ENCODE assay signal across 13 cellular contexts in genomic region chr13:56953965-56954364, GRCh38.
DNase-seq lines count a peak whose midpoint lies in the region; ATAC-seq and TF ChIP-seq lines count a peak whose summit lies in the region.
"Had no signal": no experiment of that assay in that cellular context is flagged by ENCODE, and none has a peak within 500 bp of the region (broad histone marks: within the 10 kb centered on the region; RNA-seq: fewer than 3 reads in every experiment).

No MANE protein-coding gene starts in this region.

- H3F3A ChIP-seq in GM23338 (replicated peaks; ENCODE audit: low read depth) = no peaks in the 10 kb centered on the region

- TF ChIP-seq CTCF in GM23338 (conservative IDR thresholded peaks at IDR 0.05; ENCODE audit: low read depth in 2 of 2) (no peak), RWPE1 (conservative IDR thresholded peaks at IDR 0.05; ENCODE audit: low read depth) (no peak), epithelial cell of esophagus (IDR thresholded peaks at IDR 0.05; ENCODE audit: insufficient read depth, low read depth, low read length, missing control alignments) (no peak), glutamatergic neuron (IDR thresholded peaks at IDR 0.05; ENCODE audit: partially characterized antibody, unreplicated experiment) (no peak)

- no peaks in the 10 kb centered on the region for H3K27me3 ChIP-seq in GM23338 (ENCODE audit: insufficient read depth)

- no peak for ATAC-seq in GM23338
- no peak for ATAC-seq in activated CD4-positive, alpha-beta T cell treated with anti-CD3 and anti-CD28 coated beads for 36 hours
- ATAC-seq: A549 had no signal

- H3K4me1 Mint-ChIP-seq in GM23338 (no peaks in the 10 kb centered on the region), glutamatergic neuron (ENCODE audit: low read depth, unreplicated experiment) (no peaks in the 10 kb centered on the region)
- H3K4me1 Mint-ChIP-seq in activated CD4-positive, alpha-beta T cell treated with anti-CD3 and anti-CD28 coated beads for 36 hours = no peaks in the 10 kb centered on the region
- H3K4me1 Mint-ChIP-seq: CD14-positive monocyte; CD8-positive, alpha-beta memory T cell; H9 had no signal

- H3K9me3 Mint-ChIP-seq in GM23338 (no peaks in the 10 kb centered on the region), glutamatergic neuron (ENCODE audit: unreplicated experiment) (no peaks in the 10 kb centered on the region)
- peaks cover 8% of the 10 kb centered on the region for H3K9me3 Mint-ChIP-seq in activated CD4-positive, alpha-beta T cell treated with anti-CD3 and anti-CD28 coated beads for 36 hours (ENCODE audit: low read depth)
- H3K9me3 Mint-ChIP-seq: H9 had no signal

- H3K79me2 ChIP-seq in GM23338 (replicated peaks; ENCODE audit: insufficient read depth) = no peaks in the 10 kb centered on the region

- H3K27ac Mint-ChIP-seq in GM23338 (no peak overlapping the region), glutamatergic neuron (ENCODE audit: unreplicated experiment) (no peak overlapping the region)
- no peak overlapping the region for H3K27ac Mint-ChIP-seq in activated CD4-positive, alpha-beta T cell treated with anti-CD3 and anti-CD28 coated beads for 36 hours
- H3K27ac Mint-ChIP-seq: CD14-positive monocyte; CD8-positive, alpha-beta memory T cell; H9 had no signal

- no peaks in the 10 kb centered on the region for H3K36me3 ChIP-seq in GM23338 (ENCODE audit: insufficient read depth)

- no peaks in the 10 kb centered on the region for H3K36me3 Mint-ChIP-seq in GM23338 (ENCODE audit: low read depth)
- no peaks in the 10 kb centered on the region for H3K36me3 Mint-ChIP-seq in activated CD4-positive, alpha-beta T cell treated with anti-CD3 and anti-CD28 coated beads for 36 hours (ENCODE audit: low read depth)
- H3K36me3 Mint-ChIP-seq in glutamatergic neuron (ENCODE audit: unreplicated experiment) = no peaks in the 10 kb centered on the region
- H3K36me3 Mint-ChIP-seq: CD14-positive monocyte; CD8-positive, alpha-beta memory T cell had no signal

- CTCF ChIA-PET in RWPE1 (lab: Yijun Ruan, JAX) = no interaction called here
- CTCF ChIA-PET in activated CD4-positive, alpha-beta T cell treated with anti-CD3 and anti-CD28 coated beads for 36 hours (lab: Charles Lee) = no interaction called here

- no peak overlapping the region for H3K4me2 ChIP-seq in GM23338
- H3K4me2 ChIP-seq: A549 had no signal

- no peaks in the 10 kb centered on the region for H3K9me2 ChIP-seq in GM23338 (ENCODE audit: insufficient read depth)

- H3K27ac ChIP-seq in GM23338 (ENCODE audit: low read depth) = no peak overlapping the region
- no peak overlapping the region for H3K27ac ChIP-seq in RWPE1
- H3K27ac ChIP-seq: A549, GM23248 had no signal

- H3K4me3 ChIP-seq in GM23338 (no peak overlapping the region), epithelial cell of esophagus (ENCODE audit: low read length) (no peak overlapping the region)
- H3K4me3 ChIP-seq: A549, GM23248 had no signal

- intact Hi-C loops in activated CD4-positive, alpha-beta T cell treated with anti-CD3 and anti-CD28 coated beads for 36 hours (cut with DNase I, micrococcal nuclease) = no loop called here

- no peaks in the 10 kb centered on the region for H4K20me1 ChIP-seq in GM23338 (replicated peaks; ENCODE audit: insufficient read depth)

- POLR2A ChIA-PET in RWPE1 (lab: Yijun Ruan, JAX; ENCODE audit: low non-redundant PET) = no interaction called here
- POLR2A ChIA-PET in activated CD4-positive, alpha-beta T cell treated with anti-CD3 and anti-CD28 coated beads for 36 hours (lab: Charles Lee) = no interaction called here

- DNase-seq in GM23338 (ENCODE audit: low spot score) = no peak
- peak; percentile 1 for DNase-seq in HPDE6-E6E7 (ENCODE audit: extremely low spot score)
- peak; percentile 20 for DNase-seq in RWPE1 (ENCODE audit: low spot score)
- peak; percentile 8 for DNase-seq in epithelial cell of esophagus (ENCODE audit: low read depth)
- DNase-seq in activated CD4-positive, alpha-beta T cell treated with anti-CD3 and anti-CD28 coated beads for 36 hours = no peak
- no peak for DNase-seq in glutamatergic neuron
- no peak for DNase-seq in SIG-M5 treated with dmso at 0.1 percent for 504 hours (lab: John Stamatoyannopoulos, UW; ENCODE audit: unreplicated experiment)
- DNase-seq: Caco-2; CD8-positive, alpha-beta memory T cell; GM23248; H9 had no signal

- H3K4me1 ChIP-seq in GM23338 (ENCODE audit: insufficient read depth) = no peaks in the 10 kb centered on the region
- H3K4me1 ChIP-seq: A549, Caco-2 had no signal

- H3K27me3 Mint-ChIP-seq in GM23338 (ENCODE audit: insufficient read depth, low read depth, poor library complexity) (no peaks in the 10 kb centered on the region), glutamatergic neuron (ENCODE audit: unreplicated experiment) (no peaks in the 10 kb centered on the region)
- H3K27me3 Mint-ChIP-seq in activated CD4-positive, alpha-beta T cell treated with anti-CD3 and anti-CD28 coated beads for 36 hours = no peaks in the 10 kb centered on the region
- H3K27me3 Mint-ChIP-seq: CD8-positive, alpha-beta memory T cell had no signal

- H3K4me3 Mint-ChIP-seq in GM23338 (no peak overlapping the region), glutamatergic neuron (ENCODE audit: unreplicated experiment) (no peak overlapping the region)
- H3K4me3 Mint-ChIP-seq in activated CD4-positive, alpha-beta T cell treated with anti-CD3 and anti-CD28 coated beads for 36 hours = no peak overlapping the region
- H3K4me3 Mint-ChIP-seq: CD14-positive monocyte; CD8-positive, alpha-beta memory T cell; H9 had no signal

- H2AFZ ChIP-seq in GM23338 = 0 out of 2 replicates have a peak overlapping the region, but pooled peaks have one; percentile 3
- H2AFZ ChIP-seq: GM23248 had no signal

TF ChIP-seq in GM23338, 12 proteins besides CTCF, POLR2A, EP300 and RAD21 (continues in another document):
- TF ChIP-seq ZNF114 (CRISPR knock-in tag; IDR thresholded peaks at IDR 0.05) = no peak
- TF ChIP-seq, protein P1, sequence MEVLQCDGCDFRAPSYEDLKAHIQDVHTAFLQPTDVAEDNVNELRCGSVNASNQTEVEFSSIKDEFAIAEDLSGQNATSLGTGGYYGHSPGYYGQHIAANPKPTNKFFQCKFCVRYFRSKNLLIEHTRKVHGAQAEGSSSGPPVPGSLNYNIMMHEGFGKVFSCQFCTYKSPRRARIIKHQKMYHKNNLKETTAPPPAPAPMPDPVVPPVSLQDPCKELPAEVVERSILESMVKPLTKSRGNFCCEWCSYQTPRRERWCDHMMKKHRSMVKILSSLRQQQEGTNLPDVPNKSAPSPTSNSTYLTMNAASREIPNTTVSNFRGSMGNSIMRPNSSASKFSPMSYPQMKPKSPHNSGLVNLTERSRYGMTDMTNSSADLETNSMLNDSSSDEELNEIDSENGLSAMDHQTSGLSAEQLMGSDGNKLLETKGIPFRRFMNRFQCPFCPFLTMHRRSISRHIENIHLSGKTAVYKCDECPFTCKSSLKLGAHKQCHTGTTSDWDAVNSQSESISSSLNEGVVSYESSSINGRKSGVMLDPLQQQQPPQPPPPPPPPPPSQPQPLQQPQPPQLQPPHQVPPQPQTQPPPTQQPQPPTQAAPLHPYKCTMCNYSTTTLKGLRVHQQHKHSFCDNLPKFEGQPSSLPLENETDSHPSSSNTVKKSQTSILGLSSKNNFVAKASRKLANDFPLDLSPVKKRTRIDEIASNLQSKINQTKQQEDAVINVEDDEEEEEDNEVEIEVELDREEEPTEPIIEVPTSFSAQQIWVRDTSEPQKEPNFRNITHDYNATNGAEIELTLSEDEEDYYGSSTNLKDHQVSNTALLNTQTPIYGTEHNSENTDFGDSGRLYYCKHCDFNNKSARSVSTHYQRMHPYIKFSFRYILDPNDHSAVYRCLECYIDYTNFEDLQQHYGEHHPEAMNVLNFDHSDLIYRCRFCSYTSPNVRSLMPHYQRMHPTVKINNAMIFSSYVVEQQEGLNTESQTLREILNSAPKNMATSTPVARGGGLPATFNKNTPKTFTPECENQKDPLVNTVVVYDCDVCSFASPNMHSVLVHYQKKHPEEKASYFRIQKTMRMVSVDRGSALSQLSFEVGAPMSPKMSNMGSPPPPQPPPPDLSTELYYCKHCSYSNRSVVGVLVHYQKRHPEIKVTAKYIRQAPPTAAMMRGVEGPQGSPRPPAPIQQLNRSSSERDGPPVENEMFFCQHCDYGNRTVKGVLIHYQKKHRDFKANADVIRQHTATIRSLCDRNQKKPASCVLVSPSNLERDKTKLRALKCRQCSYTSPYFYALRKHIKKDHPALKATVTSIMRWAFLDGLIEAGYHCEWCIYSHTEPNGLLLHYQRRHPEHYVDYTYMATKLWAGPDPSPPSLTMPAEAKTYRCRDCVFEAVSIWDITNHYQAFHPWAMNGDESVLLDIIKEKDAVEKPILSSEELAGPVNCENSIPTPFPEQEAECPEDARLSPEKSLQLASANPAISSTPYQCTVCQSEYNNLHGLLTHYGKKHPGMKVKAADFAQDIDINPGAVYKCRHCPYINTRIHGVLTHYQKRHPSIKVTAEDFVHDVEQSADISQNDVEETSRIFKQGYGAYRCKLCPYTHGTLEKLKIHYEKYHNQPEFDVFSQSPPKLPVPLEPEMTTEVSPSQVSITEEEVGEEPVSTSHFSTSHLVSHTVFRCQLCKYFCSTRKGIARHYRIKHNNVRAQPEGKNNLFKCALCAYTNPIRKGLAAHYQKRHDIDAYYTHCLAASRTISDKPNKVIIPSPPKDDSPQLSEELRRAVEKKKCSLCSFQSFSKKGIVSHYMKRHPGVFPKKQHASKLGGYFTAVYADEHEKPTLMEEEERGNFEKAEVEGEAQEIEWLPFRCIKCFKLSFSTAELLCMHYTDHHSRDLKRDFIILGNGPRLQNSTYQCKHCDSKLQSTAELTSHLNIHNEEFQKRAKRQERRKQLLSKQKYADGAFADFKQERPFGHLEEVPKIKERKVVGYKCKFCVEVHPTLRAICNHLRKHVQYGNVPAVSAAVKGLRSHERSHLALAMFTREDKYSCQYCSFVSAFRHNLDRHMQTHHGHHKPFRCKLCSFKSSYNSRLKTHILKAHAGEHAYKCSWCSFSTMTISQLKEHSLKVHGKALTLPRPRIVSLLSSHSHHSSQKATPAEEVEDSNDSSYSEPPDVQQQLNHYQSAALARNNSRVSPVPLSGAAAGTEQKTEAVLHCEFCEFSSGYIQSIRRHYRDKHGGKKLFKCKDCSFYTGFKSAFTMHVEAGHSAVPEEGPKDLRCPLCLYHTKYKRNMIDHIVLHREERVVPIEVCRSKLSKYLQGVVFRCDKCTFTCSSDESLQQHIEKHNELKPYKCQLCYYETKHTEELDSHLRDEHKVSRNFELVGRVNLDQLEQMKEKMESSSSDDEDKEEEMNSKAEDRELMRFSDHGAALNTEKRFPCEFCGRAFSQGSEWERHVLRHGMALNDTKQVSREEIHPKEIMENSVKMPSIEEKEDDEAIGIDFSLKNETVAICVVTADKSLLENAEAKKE (CRISPR knock-in tag; IDR thresholded peaks at IDR 0.05) = no peak
- no peak for TF ChIP-seq ETS1 (IDR thresholded peaks at IDR 0.05)

Comparison
In these comparisons a context has a peak if more than half of its experiments do, and no peak if none do; other contexts are left out.
1. DNase-seq: peak in HPDE6-E6E7 (single experiment), RWPE1 (single experiment) and epithelial cell of esophagus (single experiment); none in GM23338 (single experiment), activated CD4-positive, alpha-beta T cell treated with anti-CD3 and anti-CD28 coated beads for 36 hours (single experiment), glutamatergic neuron (single experiment) and SIG-M5 treated with dmso at 0.1 percent for 504 hours (single experiment).